In the genomic region with DNA sequence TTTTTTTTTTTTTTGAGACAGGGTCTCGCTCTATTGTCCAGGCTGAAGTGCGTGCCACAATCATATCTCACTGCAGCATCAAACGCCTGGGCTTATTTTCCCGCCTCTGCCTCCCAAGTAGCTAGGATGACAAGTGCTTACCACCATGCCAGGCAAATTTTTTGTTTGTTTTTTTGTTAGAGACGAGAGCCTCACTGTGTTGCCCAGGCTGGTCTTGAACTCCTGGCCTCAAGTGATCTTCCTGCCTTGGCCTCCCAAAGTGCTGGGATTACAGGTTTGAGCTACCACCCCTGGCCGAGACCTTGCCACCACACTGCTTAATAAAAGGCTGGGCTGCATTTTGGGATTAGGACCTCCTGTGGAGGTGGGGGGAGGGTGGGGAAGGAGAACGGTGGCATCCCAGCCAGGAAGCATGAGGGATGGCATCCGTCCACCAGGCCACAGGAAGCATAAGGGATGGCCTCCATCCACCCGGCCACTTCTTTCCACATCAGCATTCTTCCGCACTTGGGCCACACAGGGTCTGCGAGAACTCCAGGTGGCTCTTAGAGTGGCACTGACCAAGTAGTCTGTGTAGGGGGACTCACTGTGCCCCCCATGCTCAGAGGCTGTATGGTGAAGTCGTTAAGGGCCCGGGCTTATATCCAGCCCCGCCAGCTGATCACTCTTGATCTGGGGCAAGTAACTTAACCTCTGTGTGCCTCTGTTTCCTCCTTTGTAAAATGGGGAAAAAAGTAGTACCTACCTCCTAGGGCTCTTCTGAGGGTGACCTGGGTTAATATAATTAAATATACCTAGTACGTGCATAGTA, we compare ENCODE assay signal across 18 cellular contexts.
DNase-seq lines count a peak whose midpoint lies in the region; ATAC-seq, FAIRE-seq and TF ChIP-seq lines count a peak whose summit lies in the region.
"Had no signal": no experiment of that assay in that cellular context is flagged by ENCODE, and none has a peak within 500 bp of the region (broad histone marks: within the 10 kb centered on the region; RNA-seq: fewer than 3 reads in every experiment).

No MANE protein-coding gene starts in this region.

- peaks cover 90% of the 10 kb centered on the region for H3K4me1 ChIP-seq in KMS-11 (ENCODE audit: low read depth, poor library complexity, severe bottlenecking)
- peaks cover 0 to 21% (median 13%) of the 10 kb centered on the region in 4 experiments; a peak in 4 of 7 replicates for H3K4me1 ChIP-seq in H1 (replicated peaks in 1 of 4; ENCODE audit: control insufficient read depth in 3 of 4, insufficient read depth in 4 of 4, low read length in 3 of 4)
- H3K4me1 ChIP-seq in trophoblast cell (ENCODE audit: control insufficient read depth in 1 of 2, insufficient read depth in 2 of 2, low read length in 2 of 2) = peaks cover 15 to 16% of the 10 kb centered on the region in 2 experiments

- H3K4me2 ChIP-seq in KMS-11 (peak overlapping the region; percentile 93), H1 (ENCODE audit: insufficient read depth in 1 of 2, low read depth in 2 of 2, low read length in 2 of 2) (no peak overlapping the region), trophoblast cell (ENCODE audit: low read length) (no peak overlapping the region)

- H3K9me3 ChIP-seq in H1 (ENCODE audit: insufficient read depth in 2 of 2, low read depth in 1 of 2, low read length in 1 of 2) (no peaks in the 10 kb centered on the region), trophoblast cell (ENCODE audit: insufficient read depth, low read depth, low read length) (peaks cover 2% of the 10 kb centered on the region)

- H3K27ac ChIP-seq in KMS-11 = 0 out of 2 replicates have a peak overlapping the region, but pooled peaks have one; percentile 54
- H3K27ac ChIP-seq in H1 (ENCODE audit: low read depth, low read length) = no peak overlapping the region
- H3K27ac ChIP-seq in trophoblast cell (ENCODE audit: low read depth, low read length) = no peak overlapping the region
- H3K27ac ChIP-seq: C4-2B had no signal

- no peak for DNase-seq in GM19239 (ENCODE audit: insufficient read length, low spot score)
- no peak for DNase-seq in H1 (ENCODE audit: low read depth in 1 of 2, low spot score in 2 of 2)
- DNase-seq in trophoblast cell = no peak
- no peak for DNase-seq in GM12892 (ENCODE audit: insufficient read length)
- DNase-seq in HT-29 (ENCODE audit: low spot score) = no peak
- DNase-seq: DMS53, HFFc6, Kasumi-1, MV-4-11, NCI-H1417 treated with DMSO at 0.1 percent for 48 hours, NCI-H2029, NCI-H526, OCI-M1 had no signal

- H3K9ac ChIP-seq in KMS-11 (no peak overlapping the region), H1 (replicated peaks in 1 of 4; ENCODE audit: extremely low read depth in 1 of 4, low read depth in 3 of 4, low read length in 3 of 4) (no peak overlapping the region), trophoblast cell (ENCODE audit: low read length) (no peak overlapping the region)

- H4K8ac ChIP-seq in H1 (ENCODE audit: extremely low read depth, insufficient read depth, low read length) (no peak overlapping the region), trophoblast cell (ENCODE audit: low read depth, low read length) (no peak overlapping the region)

- H4K91ac ChIP-seq in H1 (replicated peaks; ENCODE audit: insufficient read length, low read length) (no peak overlapping the region), trophoblast cell (ENCODE audit: low read depth, low read length) (no peak overlapping the region)

- H2AK5ac ChIP-seq in H1 (ENCODE audit: low read depth, low read length) (no peak overlapping the region), trophoblast cell (ENCODE audit: low read length) (no peak overlapping the region)

- H2BK120ac ChIP-seq in H1 (replicated peaks; ENCODE audit: low read depth, low read length) (no peak overlapping the region), trophoblast cell (ENCODE audit: insufficient read depth, low read length, poor library complexity) (no peak overlapping the region)

- H3K14ac ChIP-seq in H1 (ENCODE audit: insufficient read length) (no peak overlapping the region), trophoblast cell (ENCODE audit: low read length) (no peak overlapping the region)

- H4K20me1 ChIP-seq in KMS-11 (ENCODE audit: insufficient read depth) (0 out of 2 replicates have a peak, but pooled peaks cover 8% of the 10 kb centered on the region), H1 (replicated peaks in 1 of 2; ENCODE audit: control insufficient read depth in 1 of 2, insufficient read depth in 2 of 2, low read length in 2 of 2) (peaks cover 1 to 13% of the 10 kb centered on the region in 2 experiments)

- no peak overlapping the region for H3K4me3 ChIP-seq in KMS-11 (IDR thresholded peaks at IDR 0.05; ENCODE audit: insufficient read depth, low read depth, low read length)
- H3K4me3 ChIP-seq in H1 (ENCODE audit: extremely low read depth in 1 of 4, insufficient read depth in 2 of 4, low read depth in 3 of 4, low read length in 4 of 4) = no peak overlapping the region
- no peak overlapping the region for H3K4me3 ChIP-seq in trophoblast cell (ENCODE audit: low read depth, low read length)

- H3K4ac ChIP-seq in H1 (replicated peaks; ENCODE audit: insufficient read length, low read depth, low read length) (no peak overlapping the region), trophoblast cell (ENCODE audit: low read depth, low read length) (no peak overlapping the region)

- H3K79me1 ChIP-seq in H1 (ENCODE audit: low read depth, low read length) (peaks cover 16% of the 10 kb centered on the region), trophoblast cell (ENCODE audit: low read length) (peaks cover 5% of the 10 kb centered on the region)

- no peak overlapping the region for H3K56ac ChIP-seq in H1 (replicated peaks; ENCODE audit: insufficient read length, low read depth, low read length)

- H2AFZ ChIP-seq in KMS-11 (ENCODE audit: low read depth) (no peak overlapping the region), H1 (ENCODE audit: low read length) (no peak overlapping the region), trophoblast cell (ENCODE audit: insufficient read depth, low read length, poor library complexity) (no peak overlapping the region)

- H2BK5ac ChIP-seq in H1 (ENCODE audit: low read depth, low read length) (no peak overlapping the region), trophoblast cell (ENCODE audit: low read depth, low read length, poor library complexity) (no peak overlapping the region)

- no peak overlapping the region for H2BK20ac ChIP-seq in H1 (ENCODE audit: low read length)

- no peak overlapping the region for H2BK12ac ChIP-seq in H1 (ENCODE audit: low read depth, low read length)
- H2BK12ac ChIP-seq in trophoblast cell (ENCODE audit: low read length) = no peak overlapping the region

- H4K5ac ChIP-seq in H1 (ENCODE audit: insufficient read length, low read depth, low read length) = no peak overlapping the region

- no peak for TF ChIP-seq RAD21 in H1 (IDR thresholded peaks at IDR 0.05 in 1 of 2, conservative IDR thresholded peaks at IDR 0.05 in 1 of 2; ENCODE audit: low read depth in 2 of 2, low read length in 2 of 2)

- no peak overlapping the region for H4K12ac ChIP-seq in trophoblast cell (ENCODE audit: low read depth, low read length)

- ATAC-seq in HG03095 (IDR thresholded peaks at IDR 0.05; ENCODE audit: unreplicated experiment) = no peak
- ATAC-seq: HepG2 had no signal

- H3K36me3 ChIP-seq in KMS-11 (ENCODE audit: insufficient read depth) (no peaks in the 10 kb centered on the region), H1 (ENCODE audit: control insufficient read depth in 2 of 4, insufficient read depth in 4 of 4, low read length in 3 of 4) (no peaks in the 10 kb centered on the region), trophoblast cell (ENCODE audit: control insufficient read depth in 1 of 2, insufficient read depth in 2 of 2, low read length in 2 of 2) (peaks cover 0 to 4% of the 10 kb centered on the region in 2 experiments)

- H3K18ac ChIP-seq in H1 (ENCODE audit: extremely low read depth, low read length) (no peak overlapping the region), trophoblast cell (ENCODE audit: low read length) (peak overlapping the region; percentile 16)

- 83% methylated on average over 13 of the region's 15 CpGs; no CpG with 5 or more reads in 1 of the 2 experiments for WGBS in H1 (ENCODE audit: extremely low coverage in 1 of 2, insufficient coverage in 1 of 2, insufficient read length in 1 of 2, insufficient replicate concordance in 2 of 2, low coverage in 1 of 2, low lambda C conversion rate in 2 of 2, missing lambda C conversion rate in 1 of 2), 2 experiments
- no CpG with 5 or more reads among the region's 15 CpGs for WGBS in trophoblast cell (ENCODE audit: extremely low coverage, insufficient coverage, insufficient read length)

- CTCF ChIA-PET in H1 (lab: Charles Lee; ENCODE audit: partially characterized antibody) = interaction anchor here (1.2 to 1.4 kb wide), 2 partner anchors 21 to 24 kb away, joined by 6 to 7 read pairs; no protein-coding TSS in a partner anchor

- H3K27me3 ChIP-seq in KMS-11 (ENCODE audit: insufficient read depth, low read depth) (no peaks in the 10 kb centered on the region), H1 (replicated peaks in 1 of 4; ENCODE audit: control insufficient read depth in 3 of 4, extremely low read depth in 1 of 4, insufficient read depth in 3 of 4, low read length in 3 of 4) (no peaks in the 10 kb centered on the region), trophoblast cell (ENCODE audit: insufficient read depth, low read length) (no peaks in the 10 kb centered on the region)

- POLR2A ChIA-PET in H1 (lab: Charles Lee; ENCODE audit: partially characterized antibody) = interaction anchor here (1.1 kb wide), 1 partner anchor 19 kb away, joined by 3 read pairs; no protein-coding TSS in a partner anchor

- no peak for TF ChIP-seq EP300 in H1 (IDR thresholded peaks at IDR 0.05; ENCODE audit: borderline replicate concordance in 1 of 2, low read depth in 2 of 2, low read length in 2 of 2)

- H3K23ac ChIP-seq in H1 (ENCODE audit: insufficient read length) = no peak overlapping the region
- no peak overlapping the region for H3K23ac ChIP-seq in trophoblast cell (ENCODE audit: low read length)

- no peak for TF ChIP-seq POLR2A in H1 (IDR thresholded peaks at IDR 0.05; ENCODE audit: control extremely low read depth in 1 of 2, low read depth in 2 of 2, low read length in 2 of 2)
- no peak for TF ChIP-seq POLR2A in GM12892 (IDR thresholded peaks at IDR 0.05; ENCODE audit: low read depth, low read length)

- FAIRE-seq in GM19239 (lab: Jason Lieb, UNC) = peak; percentile 8
- no peak for FAIRE-seq in H1 (lab: Jason Lieb, UNC)
- FAIRE-seq in GM12892 (lab: Jason Lieb, UNC) = no peak
- FAIRE-seq: GM18507, HepG2 had no signal

- H3K23me2 ChIP-seq in H1 (ENCODE audit: low read depth, low read length) = 0 out of 2 replicates have a peak, but pooled peaks cover 2% of the 10 kb centered on the region

- H3K79me2 ChIP-seq in KMS-11 (ENCODE audit: insufficient read depth, low read depth) (peaks cover 100% of the 10 kb centered on the region), H1 (ENCODE audit: control insufficient read depth in 1 of 2, insufficient read depth in 2 of 2, low read length in 2 of 2) (peaks cover 0 to 74% of the 10 kb centered on the region in 2 experiments; a peak in 2 of 4 replicates), trophoblast cell (ENCODE audit: control insufficient read depth, insufficient read depth, low read length, poor library complexity) (peaks cover 10% of the 10 kb centered on the region)

- H2BK15ac ChIP-seq in H1 (ENCODE audit: low read length) = no peak overlapping the region

- no peak for TF ChIP-seq CTCF in KMS-11 (conservative IDR thresholded peaks at IDR 0.05; ENCODE audit: low read depth, low read length)
- TF ChIP-seq CTCF in H1 (IDR thresholded peaks at IDR 0.05; ENCODE audit: control extremely low read depth in 1 of 3, insufficient read depth in 1 of 3, low read depth in 1 of 3, low read length in 3 of 3) = no peak
